ENCODE assay signal across 16 cellular contexts in genomic region chr20:44224651-44225050, GRCh38. TPM values are rescaled to one million over a fixed set of nuclear protein-coding genes. Genes with fewer than 3 reads are reported as not detected.
DNase-seq lines count a peak whose midpoint lies in the region; ATAC-seq and TF ChIP-seq lines count a peak whose summit lies in the region.
"Had no signal": no experiment of that assay in that cellular context is flagged by ENCODE, and none has a peak within 500 bp of the region (broad histone marks: within the 10 kb centered on the region; RNA-seq: fewer than 3 reads in every experiment).

No MANE protein-coding gene starts in this region.

- no peaks in the 10 kb centered on the region for H3K36me3 Mint-ChIP-seq in activated CD4-positive, alpha-beta T cell treated with anti-CD3 and anti-CD28 coated beads for 36 hours (ENCODE audit: low read depth)
- H3K36me3 Mint-ChIP-seq: CD14-positive monocyte; CD8-positive, alpha-beta memory T cell had no signal

- H3K27me3 ChIP-seq in transverse colon = no peaks in the 10 kb centered on the region
- H3K27me3 ChIP-seq in prostate gland (replicated peaks; ENCODE audit: insufficient read depth) = no peaks in the 10 kb centered on the region

- H3K27me3 Mint-ChIP-seq in activated CD4-positive, alpha-beta T cell treated with anti-CD3 and anti-CD28 coated beads for 36 hours = no peaks in the 10 kb centered on the region
- H3K27me3 Mint-ChIP-seq: CD8-positive, alpha-beta memory T cell; IgD-negative memory B cell had no signal

- POLR2A ChIA-PET in activated CD4-positive, alpha-beta T cell treated with anti-CD3 and anti-CD28 coated beads for 36 hours (lab: Charles Lee) = no interaction called here

- peaks cover 12% of the 10 kb centered on the region for H3K4me1 Mint-ChIP-seq in activated CD4-positive, alpha-beta T cell treated with anti-CD3 and anti-CD28 coated beads for 36 hours
- H3K4me1 Mint-ChIP-seq: CD14-positive monocyte had no signal

- CTCF ChIA-PET in activated CD4-positive, alpha-beta T cell treated with anti-CD3 and anti-CD28 coated beads for 36 hours (lab: Charles Lee) = interaction anchor here (1.0 to 1.8 kb wide), 4 partner anchors 9 to 87 kb away, joined by 3 to 5 read pairs (median 4); partner anchors contain the start of gene GDAP1L1

- no peak for TF ChIP-seq POLR2A in transverse colon (IDR thresholded peaks at IDR 0.05)
- no peak for TF ChIP-seq POLR2A in prostate gland (IDR thresholded peaks at IDR 0.05)

- no peak overlapping the region for H3K27ac Mint-ChIP-seq in activated CD4-positive, alpha-beta T cell treated with anti-CD3 and anti-CD28 coated beads for 36 hours
- H3K27ac Mint-ChIP-seq: CD14-positive monocyte, IgD-negative memory B cell had no signal

- H3K9me3 ChIP-seq in transverse colon = no peaks in the 10 kb centered on the region
- H3K9me3 ChIP-seq in prostate gland = no peaks in the 10 kb centered on the region

- no peaks in the 10 kb centered on the region for H3K36me3 ChIP-seq in transverse colon
- H3K36me3 ChIP-seq in prostate gland = no peaks in the 10 kb centered on the region

- H3K4me1 ChIP-seq in transverse colon (peaks cover 0 to 11% (median 8%) of the 10 kb centered on the region in 4 donors), prostate gland (replicated peaks) (no peaks in the 10 kb centered on the region)

- no peak for ATAC-seq in activated CD4-positive, alpha-beta T cell treated with anti-CD3 and anti-CD28 coated beads for 36 hours
- ATAC-seq: HCT116 had no signal

- H3K4me3 ChIP-seq in transverse colon (no peak overlapping the region), prostate gland (no peak overlapping the region)

- in situ Hi-C loops in transverse colon (cut with MboI; ENCODE audit: low pct_ligation_motif_present in 1 of 4, low pct_unique_long_range_greater_than_20kb in 1 of 4, low sequenced_read_pairs in 3 of 4) = loop anchor here (10.0 to 25.0 kb wide), 3 partner anchors 80 to 388 kb away; no protein-coding TSS in a partner anchor

- no peaks in the 10 kb centered on the region for H3K9me3 Mint-ChIP-seq in activated CD4-positive, alpha-beta T cell treated with anti-CD3 and anti-CD28 coated beads for 36 hours (ENCODE audit: low read depth)
- H3K9me3 Mint-ChIP-seq: CD8-positive, alpha-beta memory T cell; IgD-negative memory B cell had no signal

- intact Hi-C loops in transverse colon (cut with DNase I; ENCODE audit: low total_unique reads) = no loop called here
- intact Hi-C loops in prostate gland (cut with DNase I) = no loop called here
- intact Hi-C loops in activated CD4-positive, alpha-beta T cell treated with anti-CD3 and anti-CD28 coated beads for 36 hours (cut with DNase I, micrococcal nuclease) = no loop called here

- TF ChIP-seq EP300 in transverse colon (IDR thresholded peaks at IDR 0.05; ENCODE audit: low read depth) = no peak

- no peak overlapping the region for H3K4me3 Mint-ChIP-seq in activated CD4-positive, alpha-beta T cell treated with anti-CD3 and anti-CD28 coated beads for 36 hours
- H3K4me3 Mint-ChIP-seq: CD14-positive monocyte; CD8-positive, alpha-beta memory T cell; IgD-negative memory B cell had no signal

- 61 to 83% methylated on average over 5 of the region's 5 CpGs for WGBS in transverse colon (ENCODE audit: low coverage in 1 of 2), 2 donors
- whole genome bisulfite sequencing in prostate gland = 93% methylated on average over 5 of the region's 5 CpGs

- peak; percentile 18 for DNase-seq in NCI-H2227 (lab: John Stamatoyannopoulos, UW; ENCODE audit: unreplicated experiment)
- DNase-seq in NCI-H2227 treated with DMSO at 0.1 percent for 48 hours (lab: John Stamatoyannopoulos, UW) = no peak
- peak; percentile 13 for DNase-seq in OCI-M1 (lab: John Stamatoyannopoulos, UW)
- peak; percentile 37 for DNase-seq in mesenteric fat pad (ENCODE audit: low spot score)
- no peak for DNase-seq in transverse colon
- no peak for DNase-seq in prostate gland (ENCODE audit: low spot score)
- no peak for DNase-seq in activated CD4-positive, alpha-beta T cell treated with anti-CD3 and anti-CD28 coated beads for 36 hours
- DNase-seq in activated CD8-positive, alpha-beta memory T cell treated with anti-CD3 and anti-CD28 coated beads, Interleukin-2, amount 50 U/mL, for 48 hours = no peak
- DNase-seq: Caco-2; CD8-positive, alpha-beta memory T cell; DND-41; GDM1 had no signal

- no peak for TF ChIP-seq CTCF in transverse colon (IDR thresholded peaks at IDR 0.05)
- TF ChIP-seq CTCF in prostate gland (IDR thresholded peaks at IDR 0.05) = no peak

- H3K27ac ChIP-seq in transverse colon (peak overlapping the region; percentile 50 to 76 (median 66)), prostate gland (no peak overlapping the region)
- H3K27ac ChIP-seq: 22Rv1 had no signal

RNA-seq across cellular contexts. Expression of gene OSER1, which starts 14.1 kb away (rescaled TPM):
- 29.9 TPM for total RNA-seq in mesenteric fat pad
- 10 to 100 TPM; 11.2 to 38.0 (median 26.2) TPM for total RNA-seq in transverse colon
- total RNA-seq in prostate gland = 10 to 100 TPM; 31.6 to 42.7 TPM
- total RNA-seq in activated CD4-positive, alpha-beta T cell treated with anti-CD3 and anti-CD28 coated beads for 36 hours = 10 to 100 TPM; 19.9 to 22.5 TPM

RNA-seq across cellular contexts. Expression of gene GDAP1L1, which starts 22.5 kb away (rescaled TPM):
- total RNA-seq in mesenteric fat pad (not detected), transverse colon (not detected), prostate gland (1 to 10 TPM in 1 of 2 donors, not detected in 1; 1.5 TPM)
- total RNA-seq in activated CD4-positive, alpha-beta T cell treated with anti-CD3 and anti-CD28 coated beads for 36 hours = under 1 TPM; 0.74 to 0.89 TPM
- total RNA-seq: CD8-positive, alpha-beta memory T cell had no signal

RNA-seq across cellular contexts. Expression of gene JPH2, which starts 37.7 kb away (rescaled TPM):
- total RNA-seq in mesenteric fat pad = 5.6 TPM
- total RNA-seq in transverse colon = 100 to 1,000 TPM in 1 of 4 donors, 10 to 100 TPM in 2, 1 to 10 TPM in 1; 9.8 to 216 (median 18.3) TPM
- total RNA-seq in prostate gland = 10 to 100 TPM; 29.1 to 31.1 TPM
- under 1 TPM; 0.07 TPM for total RNA-seq in activated CD4-positive, alpha-beta T cell treated with anti-CD3 and anti-CD28 coated beads for 36 hours
- total RNA-seq: CD8-positive, alpha-beta memory T cell had no signal

Comparison
In these comparisons a context has a peak if more than half of its experiments do, and no peak if none do; other contexts are left out.
1. DNase-seq: peak in NCI-H2227 (single experiment), OCI-M1 (single experiment) and mesenteric fat pad (single experiment); none in NCI-H2227 treated with DMSO at 0.1 percent for 48 hours (single experiment), transverse colon (single experiment), prostate gland (single experiment), activated CD4-positive, alpha-beta T cell treated with anti-CD3 and anti-CD28 coated beads for 36 hours (single experiment) and activated CD8-positive, alpha-beta memory T cell treated with anti-CD3 and anti-CD28 coated beads, Interleukin-2, amount 50 U/mL, for 48 hours (single experiment).
2. H3K27ac ChIP-seq: peak in transverse colon (4 of 4); none in prostate gland (0 of 2).